22 cellular contexts compared by ENCODE assay signal in genomic region chr3:14935577-14936345, GRCh38. TPM values are rescaled to one million over a fixed set of nuclear protein-coding genes. Genes with fewer than 3 reads are reported as not detected.
DNase-seq lines count a peak whose midpoint lies in the region; ATAC-seq and TF ChIP-seq lines count a peak whose summit lies in the region.
"Had no signal": no experiment of that assay in that cellular context is flagged by ENCODE, and none has a peak within 500 bp of the region (broad histone marks: within the 10 kb centered on the region; RNA-seq: fewer than 3 reads in every experiment).

No MANE protein-coding gene starts in this region.

- no peak for TF ChIP-seq POLR2A in stomach (IDR thresholded peaks at IDR 0.05)

- H3K4me1 ChIP-seq in hepatocyte (ENCODE audit: insufficient read depth) (peaks cover 31% of the 10 kb centered on the region), mucosa of rectum (ENCODE audit: control insufficient read depth in 2 of 2, insufficient read depth in 2 of 2, low read length in 2 of 2) (peaks cover 15 to 19% of the 10 kb centered on the region in 2 donors), stomach (peaks cover 0 to 2% (median 0%) of the 10 kb centered on the region in 4 donors)

- H3K27ac ChIP-seq in VCaP: peak overlapping the region; percentile 82
- peak overlapping the region; percentile 84 for H3K27ac ChIP-seq in hepatocyte
- peak overlapping the region; percentile 78 for H3K27ac ChIP-seq in mucosa of rectum (ENCODE audit: low read depth in 2 of 2, low read length in 2 of 2)
- H3K27ac ChIP-seq in stomach: peak overlapping the region in 1 of 5 donors; percentile 9
- H3K27ac ChIP-seq: 22Rv1, C4-2B had no signal

- H2AFZ ChIP-seq in hepatocyte: no peak overlapping the region

- DNase-seq in Caki2 (ENCODE audit: low read depth): peak; percentile 11
- DNase-seq in hepatocyte (ENCODE audit: low spot score): peak; percentile 50
- DNase-seq in stomach: no peak
- DNase-seq: Calu3; CD8-positive, alpha-beta memory T cell; DMS79 treated with DMSO at 0.1 percent for 48 hours; GF-D8; KG1; MG63; NCI-H1105 treated with DMSO at 0.1 percent for 48 hours; NCI-H2029 treated with DMSO at 0.1 percent for 48 hours; NCI-H446 treated with DMSO at 0.1 percent for 48 hours; NCI-H69; SIG-M5; SK-N-SH had no signal

- intact Hi-C loops in stomach (cut with DNase I; ENCODE audit: low total_unique reads): no loop called here

- H3K9me2 ChIP-seq in hepatocyte (replicated peaks; ENCODE audit: insufficient read depth): no peaks in the 10 kb centered on the region
- H3K9me2 ChIP-seq: SK-N-SH had no signal

- 86% methylated on average over 6 of the region's 6 CpGs for WGBS in hepatocyte (ENCODE audit: low lambda C conversion rate, missing lambda C conversion rate)
- 76 to 86% (median 84%) methylated on average over 6 of the region's 6 CpGs for WGBS in stomach, 5 donors

- peaks cover 15% of the 10 kb centered on the region for H3K79me2 ChIP-seq in hepatocyte

- H3K9ac ChIP-seq in mucosa of rectum (ENCODE audit: low read depth in 1 of 2, low read length in 2 of 2): peak overlapping the region; percentile 23 to 38
- H3K9ac ChIP-seq: SK-N-SH had no signal

- in situ Hi-C loops in Caki2 (cut with HindIII; ENCODE audit: low pct_unique_long_range_greater_than_20kb, low sequenced_read_pairs): no loop called here

- TF ChIP-seq CTCF in VCaP (conservative IDR thresholded peaks at IDR 0.05): no peak
- TF ChIP-seq CTCF in hepatocyte (IDR thresholded peaks at IDR 0.05; ENCODE audit: poor library complexity): no peak
- no peak for TF ChIP-seq CTCF in stomach (IDR thresholded peaks at IDR 0.05)

- peak overlapping the region; percentile 37 for H3K4me2 ChIP-seq in hepatocyte
- H3K4me2 ChIP-seq: SK-N-SH had no signal

- no peak for TF ChIP-seq EP300 in stomach (IDR thresholded peaks at IDR 0.05)

- H3K36me3 ChIP-seq in hepatocyte (replicated peaks; ENCODE audit: insufficient read depth, low read depth): no peaks in the 10 kb centered on the region
- no peaks in the 10 kb centered on the region for H3K36me3 ChIP-seq in mucosa of rectum (ENCODE audit: control insufficient read depth in 2 of 2, insufficient read depth in 2 of 2, low read length in 2 of 2)
- peaks cover 0 to 23% (median 10%) of the 10 kb centered on the region in 4 donors for H3K36me3 ChIP-seq in stomach
- H3K36me3 ChIP-seq: MG63 had no signal

- H3K27me3 ChIP-seq in hepatocyte (no peaks in the 10 kb centered on the region), mucosa of rectum (ENCODE audit: control insufficient read depth in 2 of 2, insufficient read depth in 2 of 2, low read length in 2 of 2) (no peaks in the 10 kb centered on the region), stomach (no peaks in the 10 kb centered on the region)
- H3K27me3 ChIP-seq: MG63 had no signal

- no peak overlapping the region for H3K4me3 ChIP-seq in hepatocyte
- H3K4me3 ChIP-seq in mucosa of rectum (ENCODE audit: low read length in 2 of 2): no peak overlapping the region
- no peak overlapping the region for H3K4me3 ChIP-seq in stomach
- H3K4me3 ChIP-seq: MG63 had no signal

- no peak for ATAC-seq in esophagus mucosa
- no peak for ATAC-seq in HG03039 (IDR thresholded peaks at IDR 0.05; ENCODE audit: unreplicated experiment)
- ATAC-seq in GM18868 (IDR thresholded peaks at IDR 0.05; ENCODE audit: unreplicated experiment): no peak

- no peaks in the 10 kb centered on the region for H3K9me3 ChIP-seq in hepatocyte (ENCODE audit: low read depth)
- no peaks in the 10 kb centered on the region for H3K9me3 ChIP-seq in mucosa of rectum (ENCODE audit: control insufficient read depth in 2 of 2, low read length in 2 of 2)
- H3K9me3 ChIP-seq in stomach: no peaks in the 10 kb centered on the region
- H3K9me3 ChIP-seq: MG63, SK-N-SH had no signal

- no peaks in the 10 kb centered on the region for H4K20me1 ChIP-seq in hepatocyte (ENCODE audit: insufficient read depth, poor library complexity, severe bottlenecking)

RNA-seq across cellular contexts. Expression of gene NR2C2, which starts 11.6 kb away (rescaled TPM):
- 3.1 TPM in 2 replicates for total RNA-seq in Caki2 (2014; rRNA removed; shearing (Covaris generic); ENCODE audit: low replicate concordance)
- total RNA-seq in hepatocyte: 29.6 and 30.7 TPM in 2 replicates
- 14.7 and 20.4 TPM in 2 replicates for polyA plus RNA-seq in hepatocyte
- total RNA-seq in esophagus mucosa: 19.2 TPM
- 10 to 100 TPM in 4 of 5 donors, 1 to 10 TPM in 1; 8.7 to 73.6 (median 28.6) TPM for total RNA-seq in stomach
- 1 to 10 TPM; 5.0 to 5.5 (median 5.0) TPM for polyA plus RNA-seq in stomach
